32 cellular contexts compared by ENCODE assay signal in genomic region chr18:22943847-22944246, GRCh38.
"Had no signal": no experiment of that assay in that cellular context is flagged by ENCODE, and none has a peak within 500 bp of the region (broad histone marks: within the 10 kb centered on the region; RNA-seq: fewer than 3 reads in every experiment).

No MANE protein-coding gene starts in this region.

- H3K4me1 ChIP-seq: adrenal gland, colonic mucosa, gastroesophageal sphincter, heart right ventricle had no signal

- H3K9me3 Mint-ChIP-seq: activated CD4-positive, alpha-beta T cell treated with anti-CD3 and anti-CD28 coated beads, Interleukin-2, amount 10 ng/mL, durations not matched to agents 24 days and 14 days; activated naive CD4-positive, alpha-beta T cell treated with anti-CD3 and anti-CD28 coated beads for 36 hours; activated naive CD4-positive, alpha-beta T cell treated with anti-CD3 and anti-CD28 coated beads, Interleukin-2, amount 50 U/mL, for 24 hours; activated naive CD8-positive, alpha-beta T cell treated with anti-CD3 and anti-CD28 coated beads for 36 hours; activated naive CD8-positive, alpha-beta T cell treated with anti-CD3 and anti-CD28 coated beads, Interleukin-2, amount 50 U/mL, for 24 hours; activated T-helper 1 cell treated with anti-CD3 and anti-CD28 coated beads, Interleukin-12 subunit alpha, Interleukin-12 subunit beta, Interleukin-2, Interleukin-4 antibody, amounts not matched to agents 30 ng/mL and 10 ng/mL and 1 ng/mL, durations not matched to agents 14 hours and 24 hours and 36 hours; activated T-helper 2 cell treated with anti-CD3 and anti-CD28 coated beads, Interferon-gamma antibody, Interleukin-2, Interleukin-4, amounts not matched to agents 10 μg/mL and 5 μg/mL and 100 μg/mL, durations not matched to agents 14 hours and 24 hours and 36 hours; endodermal cell had no signal

- H3K27me3 Mint-ChIP-seq: activated CD4-positive, alpha-beta T cell treated with anti-CD3 and anti-CD28 coated beads for 36 hours; activated CD4-positive, alpha-beta T cell treated with anti-CD3 and anti-CD28 coated beads, Interleukin-2, amount 10 ng/mL, durations not matched to agents 24 days and 14 days; activated CD8-positive, alpha-beta memory T cell treated with anti-CD3 and anti-CD28 coated beads, Interleukin-2, amount 10 ng/mL, durations not matched to agents 7 days and 5 days; activated naive CD4-positive, alpha-beta T cell treated with anti-CD3 and anti-CD28 coated beads, Interleukin-2, amount 50 U/mL, for 24 hours; activated naive CD8-positive, alpha-beta T cell treated with anti-CD3 and anti-CD28 coated beads for 36 hours; activated naive CD8-positive, alpha-beta T cell treated with anti-CD3 and anti-CD28 coated beads, Interleukin-2, amount 50 U/mL, for 24 hours had no signal

- H3K4me3 ChIP-seq: adrenal gland, body of pancreas, cardiac muscle cell, colonic mucosa, esophagus muscularis mucosa, gastroesophageal sphincter, heart right ventricle had no signal

- H3K27ac ChIP-seq: adrenal gland, body of pancreas, cardiac muscle cell, colonic mucosa, esophagus muscularis mucosa, gastroesophageal sphincter, heart right ventricle had no signal

- H3K4me3 Mint-ChIP-seq: activated CD4-positive, alpha-beta T cell treated with anti-CD3 and anti-CD28 coated beads for 36 hours; activated CD4-positive, alpha-beta T cell treated with anti-CD3 and anti-CD28 coated beads, Interleukin-2, amount 10 ng/mL, durations not matched to agents 24 days and 14 days; activated CD8-positive, alpha-beta memory T cell treated with anti-CD3 and anti-CD28 coated beads, Interleukin-2, amount 10 ng/mL, durations not matched to agents 7 days and 5 days; activated CD8-positive, alpha-beta T cell treated with anti-CD3 and anti-CD28 coated beads, Interleukin-2, amount 10 ng/mL, durations not matched to agents 7 days and 5 days; activated naive CD4-positive, alpha-beta T cell treated with anti-CD3 and anti-CD28 coated beads for 36 hours; activated naive CD4-positive, alpha-beta T cell treated with anti-CD3 and anti-CD28 coated beads, Interleukin-2, amount 50 U/mL, for 24 hours; activated naive CD8-positive, alpha-beta T cell treated with anti-CD3 and anti-CD28 coated beads for 36 hours; activated naive CD8-positive, alpha-beta T cell treated with anti-CD3 and anti-CD28 coated beads, Interleukin-2, amount 50 U/mL, for 24 hours; activated T-helper 1 cell treated with anti-CD3 and anti-CD28 coated beads, Interleukin-12 subunit alpha, Interleukin-12 subunit beta, Interleukin-2, Interleukin-4 antibody, amounts not matched to agents 30 ng/mL and 10 ng/mL and 1 ng/mL, durations not matched to agents 14 hours and 24 hours and 36 hours; endodermal cell had no signal

- ATAC-seq: activated CD4-positive, alpha-beta T cell treated with anti-CD3 and anti-CD28 coated beads for 36 hours; activated CD8-positive, alpha-beta memory T cell treated with anti-CD3 and anti-CD28 coated beads, Interleukin-2, amount 10 ng/mL, durations not matched to agents 7 days and 5 days; activated CD8-positive, alpha-beta T cell treated with anti-CD3 and anti-CD28 coated beads, Interleukin-2, amount 10 ng/mL, durations not matched to agents 7 days and 5 days; activated naive CD8-positive, alpha-beta T cell treated with anti-CD3 and anti-CD28 coated beads, Interleukin-2, amount 50 U/mL, for 24 hours; body of pancreas; gastroesophageal sphincter; heart right ventricle had no signal

- H3K27me3 ChIP-seq: adrenal gland, body of pancreas, cardiac muscle cell, colonic mucosa, esophagus muscularis mucosa, gastroesophageal sphincter, heart right ventricle had no signal

- DNase-seq: activated CD4-positive, alpha-beta T cell treated with anti-CD3 and anti-CD28 coated beads for 36 hours; activated CD4-positive, alpha-beta T cell treated with anti-CD3 and anti-CD28 coated beads, Interleukin-2, amount 10 ng/mL, durations not matched to agents 24 days and 14 days; activated CD4-positive, alpha-beta T cell treated with anti-CD3 and anti-CD28 coated beads, Interleukin-2, amount 50 U/mL, for 48 hours; activated CD4-positive, CD25-positive, alpha-beta regulatory T cell; activated CD4-positive, CD25-positive, alpha-beta regulatory T cell treated with anti-CD3 and anti-CD28 coated beads, Interleukin-2, amount 50 U/mL, for 72 hours; activated CD8-positive, alpha-beta memory T cell treated with anti-CD3 and anti-CD28 coated beads, Interleukin-2, amount 10 ng/mL, durations not matched to agents 7 days and 5 days; activated CD8-positive, alpha-beta memory T cell treated with anti-CD3 and anti-CD28 coated beads, Interleukin-2, amount 50 U/mL, for 4 hours; activated CD8-positive, alpha-beta T cell treated with anti-CD3 and anti-CD28 coated beads, Interleukin-2, amount 10 ng/mL, durations not matched to agents 7 days and 5 days; activated effector memory CD4-positive, alpha-beta T cell treated with anti-CD3 and anti-CD28 coated beads, Interleukin-2, amount 50 U/mL, for 16 hours; activated naive CD4-positive, alpha-beta T cell treated with anti-CD3 and anti-CD28 coated beads for 36 hours; activated naive CD8-positive, alpha-beta T cell treated with anti-CD3 and anti-CD28 coated beads for 36 hours; activated naive CD8-positive, alpha-beta T cell treated with anti-CD3 and anti-CD28 coated beads, Interleukin-2, amount 50 U/mL, for 24 hours; activated T-cell treated with anti-CD3 and anti-CD28 coated beads, Interleukin-2, amount 50 U/mL, for 1 hour; activated T-cell treated with anti-CD3 and anti-CD28 coated beads, Interleukin-2, amount 50 U/mL, for 48 hours; adrenal gland; amygdala; aorta; body of pancreas; central memory CD4-positive, alpha-beta T cell; cerebellar nuclear complex; colonic mucosa; effector CD8-positive, alpha-beta T cell; endodermal cell; foreskin melanocyte; heart right ventricle; T-helper 2 cell had no signal

- H3K36me3 ChIP-seq: adrenal gland, colonic mucosa, gastroesophageal sphincter had no signal

- H3K27ac Mint-ChIP-seq: activated CD4-positive, alpha-beta T cell treated with anti-CD3 and anti-CD28 coated beads for 36 hours; activated CD4-positive, alpha-beta T cell treated with anti-CD3 and anti-CD28 coated beads, Interleukin-2, amount 10 ng/mL, durations not matched to agents 24 days and 14 days; activated CD8-positive, alpha-beta memory T cell treated with anti-CD3 and anti-CD28 coated beads, Interleukin-2, amount 10 ng/mL, durations not matched to agents 7 days and 5 days; activated CD8-positive, alpha-beta T cell treated with anti-CD3 and anti-CD28 coated beads, Interleukin-2, amount 10 ng/mL, durations not matched to agents 7 days and 5 days; activated naive CD4-positive, alpha-beta T cell treated with anti-CD3 and anti-CD28 coated beads for 36 hours; activated naive CD4-positive, alpha-beta T cell treated with anti-CD3 and anti-CD28 coated beads, Interleukin-2, amount 50 U/mL, for 24 hours; activated naive CD8-positive, alpha-beta T cell treated with anti-CD3 and anti-CD28 coated beads for 36 hours; activated naive CD8-positive, alpha-beta T cell treated with anti-CD3 and anti-CD28 coated beads, Interleukin-2, amount 50 U/mL, for 24 hours; activated T-helper 1 cell treated with anti-CD3 and anti-CD28 coated beads, Interleukin-12 subunit alpha, Interleukin-12 subunit beta, Interleukin-2, Interleukin-4 antibody, amounts not matched to agents 30 ng/mL and 10 ng/mL and 1 ng/mL, durations not matched to agents 14 hours and 24 hours and 36 hours; activated T-helper 2 cell treated with anti-CD3 and anti-CD28 coated beads, Interferon-gamma antibody, Interleukin-2, Interleukin-4, amounts not matched to agents 10 μg/mL and 5 μg/mL and 100 μg/mL, durations not matched to agents 14 hours and 24 hours and 36 hours; endodermal cell had no signal

- H3K9me3 ChIP-seq: adrenal gland, body of pancreas, colonic mucosa, esophagus muscularis mucosa, gastroesophageal sphincter, heart right ventricle had no signal

- H3K4me1 Mint-ChIP-seq: activated CD4-positive, alpha-beta T cell treated with anti-CD3 and anti-CD28 coated beads for 36 hours; activated naive CD8-positive, alpha-beta T cell treated with anti-CD3 and anti-CD28 coated beads for 36 hours; activated naive CD8-positive, alpha-beta T cell treated with anti-CD3 and anti-CD28 coated beads, Interleukin-2, amount 50 U/mL, for 24 hours; endodermal cell had no signal
